8 cellular contexts compared by ENCODE assay signal in genomic region chr14:24212924-24213865, GRCh38. TPM values are rescaled to one million over a fixed set of nuclear protein-coding genes. Genes with fewer than 3 reads are reported as not detected.
A peak's percentile ranks its signal among the peaks of the same experiment; 100 is the strongest.
DNase-seq lines count a peak whose midpoint lies in the region; ATAC-seq and TF ChIP-seq lines count a peak whose summit lies in the region.

Gene CHMP4A (minus strand): TSS chr14:24213488. CDS start chr14:24213439, 49 bp downstream.

- WGBS in heart right ventricle, 2 donors = 0 to 1% methylated on average over 53 of the region's 53 CpGs
- WGBS in upper lobe of left lung, 2 donors = 1% methylated on average over 26 to 47 of the region's 53 CpGs

- ATAC-seq in HG02870 (IDR thresholded peaks at IDR 0.05; ENCODE audit: unreplicated experiment) = peak; percentile 76
- peak; percentile 92 to 95 (median 94) for ATAC-seq in heart right ventricle
- ATAC-seq in upper lobe of left lung (ENCODE audit: low FRiP score in 2 of 2) = peak; percentile 96

- DNase-seq in GM13976 (ENCODE audit: low spot score) (peak; percentile 97), NCI-H146 treated with DMSO at 0.1 percent for 48 hours (lab: John Stamatoyannopoulos, UW; ENCODE audit: unreplicated experiment) (peak; percentile 84), amniotic epithelial cell (ENCODE audit: low read depth) (peak; percentile 97), heart right ventricle (peak; percentile 95 to 97), posterior cingulate gyrus (peak; percentile 82 to 99 (median 96)), upper lobe of left lung (peak; percentile 96 to 99)

- no peaks in the 10 kb centered on the region for H3K9me3 ChIP-seq in heart right ventricle
- no peaks in the 10 kb centered on the region for H3K9me3 ChIP-seq in upper lobe of left lung

- intact Hi-C loops in T-helper 1 cell treated with Interleukin-12 subunit alpha and Interleukin-12 subunit beta and Interleukin-4 antibody, amounts not matched to agents 30 ng/mL and 1 ng/mL, for 36 hours (cut with micrococcal nuclease) = loop anchor here (1.0 to 10.0 kb wide), 11 partner anchors 18 to 891 kb away; partner anchors contain the start of genes DCAF11, DHRS1, EMC9 and IPO4
- intact Hi-C loops in heart right ventricle (cut with DNase I) (no loop called here), posterior cingulate gyrus (cut with DNase I) (no loop called here)

- peak; percentile 94 to 98 (median 98) for TF ChIP-seq POLR2A in upper lobe of left lung (IDR thresholded peaks at IDR 0.05)

- no peaks in the 10 kb centered on the region for H3K27me3 ChIP-seq in heart right ventricle
- H3K27me3 ChIP-seq in upper lobe of left lung = no peaks in the 10 kb centered on the region

- in situ Hi-C loops in GM13976 (cut with MboI; ENCODE audit: low sequenced_read_pairs, unreplicated experiment) = no loop called here

- TF ChIP-seq CTCF in GM13976 (IDR thresholded peaks at IDR 0.05; ENCODE audit: borderline replicate concordance, control extremely low read depth, extremely low read depth, insufficient read depth, missing control alignments) (no peak), heart right ventricle (IDR thresholded peaks at IDR 0.05) (peak in 4 of 9 donors; percentile 8 to 52 (median 42)), upper lobe of left lung (IDR thresholded peaks at IDR 0.05) (peak in 4 of 6 experiments; percentile 9 to 42 (median 25))

- peak within 1 kb of the TSS; percentile 54 to 93 (median 76) for H3K4me3 ChIP-seq in heart right ventricle
- H3K4me3 ChIP-seq in upper lobe of left lung = peak within 1 kb of the TSS; percentile 53 to 86 (median 70)

- peak in 1 of 4 donors; percentile 34 for TF ChIP-seq EP300 in upper lobe of left lung (IDR thresholded peaks at IDR 0.05)

- H3K36me3 ChIP-seq in heart right ventricle = peaks cover 0 to 55% (median 13%) of the 10 kb centered on the region in 9 donors
- peaks cover 9 to 41% (median 31%) of the 10 kb centered on the region in 4 donors for H3K36me3 ChIP-seq in upper lobe of left lung

- peaks cover 0 to 42% (median 26%) of the 10 kb centered on the region in 9 donors for H3K4me1 ChIP-seq in heart right ventricle
- H3K4me1 ChIP-seq in upper lobe of left lung = peaks cover 18 to 46% (median 27%) of the 10 kb centered on the region in 4 donors

- H3K27ac ChIP-seq in heart right ventricle = peak within 1 kb of the TSS; percentile 78 to 98 (median 96)
- peak within 1 kb of the TSS; percentile 97 to 98 (median 98) for H3K27ac ChIP-seq in upper lobe of left lung

RNA-seq across cellular contexts. Expression of gene CHMP4A, which starts in this region (rescaled TPM):
- 96.5 and 104 TPM in 2 replicates for total RNA-seq in T-helper 1 cell treated with Interleukin-12 subunit alpha and Interleukin-12 subunit beta and Interleukin-4 antibody, amounts not matched to agents 30 ng/mL and 1 ng/mL, for 36 hours
- 10 to 100 TPM; 23.4 to 35.3 (median 29.4) TPM for total RNA-seq in heart right ventricle
- 10 to 100 TPM; 34.3 to 80.8 TPM for polyA plus RNA-seq in heart right ventricle
- total RNA-seq in upper lobe of left lung = 100 to 1,000 TPM in 1 of 6 donors, 10 to 100 TPM in 5; 39.9 to 112 (median 61.5) TPM

Comparison
In these comparisons a context has a peak if more than half of its experiments do, and no peak if none do; other contexts are left out.
1. Peak in every context shown above with its lines: DNase-seq, ATAC-seq, H3K4me3 ChIP-seq and H3K27ac ChIP-seq.